ENCODE assay signal across 8 cellular contexts in the genomic region with DNA sequence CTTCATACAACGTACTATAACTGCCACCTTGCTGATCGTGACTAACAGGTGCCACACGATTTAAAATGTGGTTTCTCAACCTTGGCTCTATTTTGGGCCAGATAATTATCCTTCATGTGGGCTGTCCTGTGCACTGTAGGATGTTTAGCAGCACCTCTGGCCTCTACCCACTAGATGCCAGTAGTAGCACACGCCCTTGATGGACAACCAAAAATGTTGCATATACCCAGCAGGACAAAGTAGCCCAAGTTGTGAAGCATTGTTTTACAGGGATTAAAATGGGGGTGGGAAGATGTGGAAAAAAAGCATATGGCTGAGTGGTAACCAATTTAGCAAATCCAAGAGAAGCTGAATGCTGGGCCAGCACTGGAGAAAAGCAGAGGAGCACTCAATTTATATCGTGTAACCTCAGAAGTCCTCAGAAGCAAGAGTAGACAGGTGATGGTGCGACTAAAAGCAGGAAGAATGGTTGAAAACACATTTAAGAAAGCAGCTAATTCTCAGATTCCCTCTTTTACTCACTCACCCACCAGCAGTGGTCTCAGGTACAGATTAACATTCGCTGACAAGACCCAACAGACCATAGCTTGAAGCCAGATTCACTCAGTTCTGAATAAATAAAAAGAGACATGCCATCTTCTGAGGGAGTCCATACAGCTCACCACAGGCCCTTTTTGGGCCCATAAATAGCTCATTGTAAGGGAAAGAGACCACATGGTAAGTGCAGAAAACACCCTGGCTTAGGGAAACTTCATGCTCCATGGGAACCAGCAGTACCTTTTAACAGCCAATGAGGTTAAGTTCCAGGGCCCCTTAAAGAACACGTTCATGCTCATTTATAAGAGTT. TPM values are rescaled to one million over a fixed set of nuclear protein-coding genes. Genes with fewer than 3 reads are reported as not detected.
A peak's percentile ranks its signal among the peaks of the same experiment; 100 is the strongest.
DNase-seq lines count a peak whose midpoint lies in the region; ATAC-seq and TF ChIP-seq lines count a peak whose summit lies in the region.

No MANE protein-coding gene starts in this region.

- H4K8ac ChIP-seq in mesendoderm (ENCODE audit: low read depth, low read length) = peak overlapping the region; percentile 39

- peaks cover 0 to 97% (median 0%) of the 10 kb centered on the region in 11 experiments; a peak in 6 of 22 replicates for H3K36me3 ChIP-seq in BLaER1 treated with 17β-estradiol and CSF1 and Interleukin-3, amounts not matched to agents 10 nM and 100 nM
- H3K36me3 ChIP-seq in mesendoderm (ENCODE audit: control insufficient read depth, insufficient read depth, low read length) (no peaks in the 10 kb centered on the region), thyroid gland (peaks cover 3 to 4% of the 10 kb centered on the region in 2 donors)

- peaks cover 0 to under 1% (median 0%) of the 10 kb centered on the region in 11 experiments; a peak in 2 of 22 replicates for H3K27me3 ChIP-seq in BLaER1 treated with 17β-estradiol and CSF1 and Interleukin-3, amounts not matched to agents 10 nM and 100 nM
- no peaks in the 10 kb centered on the region for H3K27me3 ChIP-seq in mesendoderm (ENCODE audit: insufficient read depth, low read length, poor library complexity)
- no peaks in the 10 kb centered on the region for H3K27me3 ChIP-seq in thyroid gland

- H4K5ac ChIP-seq in mesendoderm (ENCODE audit: low read length) = no peak overlapping the region

- 0 out of 22 replicates have a peak overlapping the region, but pooled peaks of 1 of the 11 experiments have one; percentile 8 for H3K27ac ChIP-seq in BLaER1 treated with 17β-estradiol and CSF1 and Interleukin-3, amounts not matched to agents 10 nM and 100 nM
- H3K27ac ChIP-seq in mesendoderm (ENCODE audit: low read depth, low read length) = no peak overlapping the region
- peak overlapping the region in 2 of 3 donors; percentile 43 to 52 for H3K27ac ChIP-seq in thyroid gland

- no peak for TF ChIP-seq EP300 in Ishikawa (IDR thresholded peaks at IDR 0.05; ENCODE audit: borderline replicate concordance)

- no peak overlapping the region for H3K4ac ChIP-seq in mesendoderm (ENCODE audit: low read depth, low read length)

- H3K4me1 ChIP-seq in BLaER1 treated with 17β-estradiol and CSF1 and Interleukin-3, amounts not matched to agents 10 nM and 100 nM = peaks cover 0 to 24% (median 5%) of the 10 kb centered on the region in 10 experiments; a peak in 10 of 20 replicates
- peaks cover 2% of the 10 kb centered on the region for H3K4me1 ChIP-seq in mesendoderm (ENCODE audit: control insufficient read depth, low read depth, low read length)
- peaks cover 6 to 11% of the 10 kb centered on the region in 2 donors for H3K4me1 ChIP-seq in thyroid gland

- DNase-seq in activated CD4-positive, alpha-beta T cell treated with anti-CD3 and anti-CD28 coated beads for 1 hour = peak; percentile 37
- DNase-seq in dermis blood vessel endothelial cell (peak; percentile 66), mesendoderm (peak; percentile 71), thyroid gland (peak; percentile 19 to 30)

- H3K9ac ChIP-seq in BLaER1 treated with 17β-estradiol and CSF1 and Interleukin-3, amounts not matched to agents 10 nM and 100 nM = peak overlapping the region in 1 of 11 experiments; percentile 18; a peak in 1 of 22 replicates
- no peak overlapping the region for H3K9ac ChIP-seq in mesendoderm (ENCODE audit: low read length)

- peak overlapping the region; percentile 42 for H3K18ac ChIP-seq in mesendoderm (ENCODE audit: low read length)

- H3K9me3 ChIP-seq in BLaER1 treated with 17β-estradiol and CSF1 and Interleukin-3, amounts not matched to agents 10 nM and 100 nM (replicated peaks in 1 of 11) = no peaks in the 10 kb centered on the region
- H3K9me3 ChIP-seq in thyroid gland = no peaks in the 10 kb centered on the region

- peak in 5 of 6 experiments; percentile 19 to 62 (median 54) for TF ChIP-seq CTCF in thyroid gland (IDR thresholded peaks at IDR 0.05)

- intact Hi-C loops in thyroid gland (cut with DNase I) = loop anchor here (10.0 kb wide), 2 partner anchors 170 to 330 kb away; no protein-coding TSS in a partner anchor

- no peak for TF ChIP-seq POLR2A in thyroid gland (IDR thresholded peaks at IDR 0.05)

- peak; percentile 58 for ATAC-seq in GM18909 (IDR thresholded peaks at IDR 0.05; ENCODE audit: poor library complexity, unreplicated experiment)
- no peak for ATAC-seq in HG02840 (IDR thresholded peaks at IDR 0.05; ENCODE audit: low FRiP score, unreplicated experiment)

- no peak overlapping the region for H2BK5ac ChIP-seq in mesendoderm (ENCODE audit: low read length)

- H3K79me2 ChIP-seq in mesendoderm (ENCODE audit: control insufficient read depth, insufficient read depth, low read length) = no peaks in the 10 kb centered on the region

- H3K4me3 ChIP-seq in BLaER1 treated with 17β-estradiol and CSF1 and Interleukin-3, amounts not matched to agents 10 nM and 100 nM = no peak overlapping the region
- H3K4me3 ChIP-seq in mesendoderm (ENCODE audit: low read length) = no peak overlapping the region
- no peak overlapping the region for H3K4me3 ChIP-seq in thyroid gland (replicated peaks in 1 of 3)

- H2BK15ac ChIP-seq in mesendoderm (replicated peaks; ENCODE audit: low read depth) = no peak overlapping the region

- no peak overlapping the region for H2AK5ac ChIP-seq in mesendoderm (ENCODE audit: low read length)

- peak overlapping the region in 6 of 11 experiments; percentile 3 to 44 (median 22); a peak in 9 of 22 replicates for H3K4me2 ChIP-seq in BLaER1 treated with 17β-estradiol and CSF1 and Interleukin-3, amounts not matched to agents 10 nM and 100 nM
- H3K4me2 ChIP-seq in mesendoderm (ENCODE audit: low read length) = no peak overlapping the region

- H4K20me1 ChIP-seq in BLaER1 treated with 17β-estradiol and CSF1 and Interleukin-3, amounts not matched to agents 10 nM and 100 nM = peaks cover 0 to 31% (median 0%) of the 10 kb centered on the region in 11 experiments; a peak in 3 of 22 replicates

- TF ChIP-seq RAD21 in Ishikawa (IDR thresholded peaks at IDR 0.05; ENCODE audit: low read depth) = peak; percentile 81

- no peak overlapping the region for H3K23ac ChIP-seq in mesendoderm (ENCODE audit: low read length)

- WGBS in mesendoderm (ENCODE audit: extremely low coverage, insufficient coverage, low lambda C conversion rate) = no CpG with 5 or more reads among the region's 8 CpGs
- WGBS in thyroid gland, 2 donors = 80 to 81% methylated on average over 8 of the region's 8 CpGs

- H3K79me1 ChIP-seq in mesendoderm (ENCODE audit: low read length) = peaks cover 2% of the 10 kb centered on the region

- no peak overlapping the region for H2BK120ac ChIP-seq in mesendoderm (ENCODE audit: low read depth, low read length)

- no peak overlapping the region for H3K56ac ChIP-seq in mesendoderm (ENCODE audit: low read length)

TF ChIP-seq in Ishikawa, 13 proteins besides CTCF, POLR2A, EP300 and RAD21:
- TF ChIP-seq TAF1 (IDR thresholded peaks at IDR 0.05; ENCODE audit: low read depth) (no peak), NFIC (IDR thresholded peaks at IDR 0.05) (no peak), TEAD4 (IDR thresholded peaks at IDR 0.05) (no peak), ZBTB7A (IDR thresholded peaks at IDR 0.05; ENCODE audit: low read depth) (no peak), FOXM1 (IDR thresholded peaks at IDR 0.05; ENCODE audit: borderline replicate concordance, low read depth) (no peak), CEBPB (IDR thresholded peaks at IDR 0.05) (no peak), YY1 (IDR thresholded peaks at IDR 0.05; ENCODE audit: low read depth) (no peak), CREB1 (IDR thresholded peaks at IDR 0.05; ENCODE audit: low read depth) (no peak)
- TF ChIP-seq, protein P1, sequence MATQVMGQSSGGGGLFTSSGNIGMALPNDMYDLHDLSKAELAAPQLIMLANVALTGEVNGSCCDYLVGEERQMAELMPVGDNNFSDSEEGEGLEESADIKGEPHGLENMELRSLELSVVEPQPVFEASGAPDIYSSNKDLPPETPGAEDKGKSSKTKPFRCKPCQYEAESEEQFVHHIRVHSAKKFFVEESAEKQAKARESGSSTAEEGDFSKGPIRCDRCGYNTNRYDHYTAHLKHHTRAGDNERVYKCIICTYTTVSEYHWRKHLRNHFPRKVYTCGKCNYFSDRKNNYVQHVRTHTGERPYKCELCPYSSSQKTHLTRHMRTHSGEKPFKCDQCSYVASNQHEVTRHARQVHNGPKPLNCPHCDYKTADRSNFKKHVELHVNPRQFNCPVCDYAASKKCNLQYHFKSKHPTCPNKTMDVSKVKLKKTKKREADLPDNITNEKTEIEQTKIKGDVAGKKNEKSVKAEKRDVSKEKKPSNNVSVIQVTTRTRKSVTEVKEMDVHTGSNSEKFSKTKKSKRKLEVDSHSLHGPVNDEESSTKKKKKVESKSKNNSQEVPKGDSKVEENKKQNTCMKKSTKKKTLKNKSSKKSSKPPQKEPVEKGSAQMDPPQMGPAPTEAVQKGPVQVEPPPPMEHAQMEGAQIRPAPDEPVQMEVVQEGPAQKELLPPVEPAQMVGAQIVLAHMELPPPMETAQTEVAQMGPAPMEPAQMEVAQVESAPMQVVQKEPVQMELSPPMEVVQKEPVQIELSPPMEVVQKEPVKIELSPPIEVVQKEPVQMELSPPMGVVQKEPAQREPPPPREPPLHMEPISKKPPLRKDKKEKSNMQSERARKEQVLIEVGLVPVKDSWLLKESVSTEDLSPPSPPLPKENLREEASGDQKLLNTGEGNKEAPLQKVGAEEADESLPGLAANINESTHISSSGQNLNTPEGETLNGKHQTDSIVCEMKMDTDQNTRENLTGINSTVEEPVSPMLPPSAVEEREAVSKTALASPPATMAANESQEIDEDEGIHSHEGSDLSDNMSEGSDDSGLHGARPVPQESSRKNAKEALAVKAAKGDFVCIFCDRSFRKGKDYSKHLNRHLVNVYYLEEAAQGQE (IDR thresholded peaks at IDR 0.05; ENCODE audit: low read depth) = no peak

RNA-seq across cellular contexts. Expression of a gene that starts 50.6 kb away (rescaled TPM):
- 38.6 and 67.8 TPM in 2 replicates for total RNA-seq in dermis blood vessel endothelial cell
- polyA plus RNA-seq in mesendoderm (2013, experiment 1 of 2) = 17.7 TPM
- polyA plus RNA-seq in mesendoderm (2013, experiment 2 of 2) = 19.0 TPM
- total RNA-seq in thyroid gland = 100 to 1,000 TPM in 2 of 4 donors, 10 to 100 TPM in 2; 67.3 to 187 (median 99.4) TPM
